In the genomic region with DNA sequence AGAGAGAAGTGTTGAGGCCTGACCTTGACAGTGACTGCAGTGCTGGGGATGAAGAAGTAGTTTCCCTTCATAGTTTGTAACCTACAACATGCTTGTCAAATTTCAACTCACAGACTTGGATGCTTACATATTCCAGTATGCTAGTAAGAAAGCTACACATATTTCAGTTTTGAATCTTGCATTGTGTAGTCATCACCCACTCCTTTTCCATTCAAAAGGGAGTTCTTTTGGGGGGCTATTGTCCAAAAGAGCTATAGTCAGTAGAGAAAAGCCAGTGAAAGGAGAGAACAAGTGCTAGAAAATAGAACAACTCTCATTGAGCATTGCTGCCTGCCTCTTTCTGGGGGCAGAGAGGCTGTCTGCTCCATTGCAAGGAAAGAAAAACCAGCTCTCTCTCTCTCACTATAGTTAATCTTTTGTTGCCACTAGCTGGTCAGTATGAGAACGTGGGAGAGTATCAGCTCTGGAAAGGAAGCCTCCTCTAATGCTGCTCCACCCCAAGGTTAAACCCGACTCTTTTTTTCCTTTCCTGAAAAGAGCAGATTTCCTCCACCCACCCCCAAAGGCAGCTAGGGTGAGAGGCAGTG, we compare ENCODE assay signal across 15 cellular contexts.
"Had no signal": no experiment of that assay in that cellular context is flagged by ENCODE, and none has a peak within 500 bp of the region (broad histone marks: within the 10 kb centered on the region; RNA-seq: fewer than 3 reads in every experiment).

No MANE protein-coding gene starts in this region.

- H3K4me3 Mint-ChIP-seq: activated CD4-positive, alpha-beta T cell treated with anti-CD3 and anti-CD28 coated beads for 36 hours; activated CD8-positive, alpha-beta T cell treated with anti-CD3 and anti-CD28 coated beads for 36 hours; activated T-cell treated with anti-CD3 and anti-CD28 coated beads, Interleukin-2, amount 50 U/mL, for 72 hours; stimulated activated naive CD8-positive, alpha-beta T cell treated with anti-CD3 and anti-CD28 coated beads, Interleukin-15, amount 100 ng/mL, for 72 hours had no signal

- FAIRE-seq: bronchial epithelial cell had no signal

- H3K9me3 Mint-ChIP-seq: activated CD8-positive, alpha-beta T cell treated with anti-CD3 and anti-CD28 coated beads for 36 hours had no signal

- DNase-seq: activated CD4-positive, alpha-beta T cell treated with anti-CD3 and anti-CD28 coated beads for 36 hours; activated CD8-positive, alpha-beta memory T cell treated with anti-CD3 and anti-CD28 coated beads, Interleukin-2, amount 50 U/mL, for 4 hours; activated CD8-positive, alpha-beta T cell treated with anti-CD3 and anti-CD28 coated beads for 36 hours; activated gamma-delta T cell treated with Interleukin-2 at 50 U/mL for 16 hours; activated T-cell treated with anti-CD3 and anti-CD28 coated beads, Interleukin-2, amount 50 U/mL, for 72 hours; colonic mucosa; effector CD4-positive, alpha-beta T cell; gastrocnemius medialis; stimulated activated CD4-positive, alpha-beta T cell treated with anti-CD3 and anti-CD28 coated beads, Interleukin-4, amount 100 ng/mL, for 4 hours; stimulated activated naive CD8-positive, alpha-beta T cell treated with anti-CD3 and anti-CD28 coated beads, Interleukin-15, amount 100 ng/mL, for 72 hours; T-helper 1 cell had no signal

- ATAC-seq: activated CD4-positive, alpha-beta T cell treated with anti-CD3 and anti-CD28 coated beads for 36 hours; activated CD8-positive, alpha-beta T cell treated with anti-CD3 and anti-CD28 coated beads for 36 hours; activated T-cell treated with anti-CD3 and anti-CD28 coated beads, Interleukin-2, amount 50 U/mL, for 72 hours; gastrocnemius medialis; stimulated activated naive CD8-positive, alpha-beta T cell treated with anti-CD3 and anti-CD28 coated beads, Interleukin-15, amount 100 ng/mL, for 72 hours had no signal

- H3K4me1 Mint-ChIP-seq: activated CD4-positive, alpha-beta T cell treated with anti-CD3 and anti-CD28 coated beads for 36 hours; stimulated activated naive CD8-positive, alpha-beta T cell treated with anti-CD3 and anti-CD28 coated beads, Interleukin-15, amount 100 ng/mL, for 72 hours had no signal

- H3K27ac Mint-ChIP-seq: activated CD4-positive, alpha-beta T cell treated with anti-CD3 and anti-CD28 coated beads for 36 hours; activated CD8-positive, alpha-beta T cell treated with anti-CD3 and anti-CD28 coated beads for 36 hours; activated T-cell treated with anti-CD3 and anti-CD28 coated beads, Interleukin-2, amount 50 U/mL, for 72 hours; stimulated activated naive CD8-positive, alpha-beta T cell treated with anti-CD3 and anti-CD28 coated beads, Interleukin-15, amount 100 ng/mL, for 72 hours had no signal

- H3K27ac ChIP-seq: ascending aorta, colonic mucosa, gastrocnemius medialis, parathyroid adenoma, VCaP had no signal
